Comparison of ENCODE assay signal across 2 cellular contexts in genomic region chr22:24181088-24181995, GRCh38.
A peak's percentile ranks its signal among the peaks of the same experiment; 100 is the strongest.
TF ChIP-seq lines count a peak whose summit lies in the region.

Gene SUSD2, plus strand, starts transcription at chr22:24181487. Its CDS starts 33 bp downstream, at chr22:24181520.

TF ChIP-seq in A549, 52 proteins besides CTCF, POLR2A, EP300 and RAD21:
- TF ChIP-seq CHD4 (IDR thresholded peaks at IDR 0.05; ENCODE audit: borderline replicate concordance), result no peak
- TF ChIP-seq RFX5 (IDR thresholded peaks at IDR 0.05), result no peak
- TF ChIP-seq NPAS2 (CRISPR knock-in tag; IDR thresholded peaks at IDR 0.05; ENCODE audit: borderline replicate concordance), result no peak
- TF ChIP-seq BHLHE40 (IDR thresholded peaks at IDR 0.05; ENCODE audit: low read depth, low read length), result no peak
- TF ChIP-seq FOXS1 (CRISPR knock-in tag; IDR thresholded peaks at IDR 0.05), result no peak
- no peak for TF ChIP-seq RCOR1 (IDR thresholded peaks at IDR 0.05; ENCODE audit: low read depth, low read length)
- TF ChIP-seq PHF8 (IDR thresholded peaks at IDR 0.05; ENCODE audit: borderline replicate concordance, low read depth), result no peak
- no peak for TF ChIP-seq HDAC2 (IDR thresholded peaks at IDR 0.05)
- TF ChIP-seq CEBPB (IDR thresholded peaks at IDR 0.05), result no peak
- TF ChIP-seq ZC3H11A (IDR thresholded peaks at IDR 0.05), result no peak
- no peak for TF ChIP-seq KDM1A (IDR thresholded peaks at IDR 0.05; ENCODE audit: low read depth)
- TF ChIP-seq PBX3 (IDR thresholded peaks at IDR 0.05), result no peak
- no peak for TF ChIP-seq ATOH8 (CRISPR knock-in tag; IDR thresholded peaks at IDR 0.05; ENCODE audit: low read depth)
- no peak for TF ChIP-seq ZNF302 (CRISPR knock-in tag; IDR thresholded peaks at IDR 0.05)
- no peak for TF ChIP-seq CBX2 (IDR thresholded peaks at IDR 0.05; ENCODE audit: borderline replicate concordance, low read depth)
- no peak for TF ChIP-seq TP53 (CRISPR knock-in tag; IDR thresholded peaks at IDR 0.05)
- TF ChIP-seq CHD2 (IDR thresholded peaks at IDR 0.05; ENCODE audit: low read length, partially characterized antibody), result no peak
- TF ChIP-seq E2F6 (IDR thresholded peaks at IDR 0.05; ENCODE audit: borderline replicate concordance, low read depth), result no peak

TF ChIP-seq in H1, 55 proteins besides CTCF, POLR2A, EP300 and RAD21:
- TF ChIP-seq SP1 (IDR thresholded peaks at IDR 0.05; ENCODE audit: low read depth, low read length) (no peak), POLR2AphosphoS5 (IDR thresholded peaks at IDR 0.05; ENCODE audit: low read depth, low read length) (0 out of 2 replicates have a peak, but pooled peaks have one; percentile 13)
